17 cellular contexts compared by ENCODE assay signal in the genomic region with DNA sequence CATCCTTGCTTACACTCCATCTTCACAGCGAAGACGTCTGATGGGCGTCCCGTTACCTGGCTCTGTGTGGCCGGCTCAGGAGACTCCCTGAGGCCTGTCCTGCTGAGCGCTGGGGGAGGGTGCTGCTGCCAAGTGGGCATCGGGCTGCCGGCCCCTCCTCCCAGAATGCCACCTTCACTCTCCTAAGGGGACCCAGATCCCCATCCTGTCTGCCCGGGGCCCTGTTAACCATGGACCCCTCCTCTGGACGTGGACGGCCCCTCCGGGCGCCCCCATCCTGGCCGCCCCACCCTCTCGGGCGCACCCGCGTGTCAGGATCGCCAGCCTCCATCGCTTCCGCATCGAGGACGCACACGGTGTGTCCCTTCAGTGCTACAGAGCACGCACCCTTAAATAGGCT. TPM values are rescaled to one million over a fixed set of nuclear protein-coding genes. Genes with fewer than 3 reads are reported as not detected.
DNase-seq lines count a peak whose midpoint lies in the region; ATAC-seq and TF ChIP-seq lines count a peak whose summit lies in the region.
"Had no signal": no experiment of that assay in that cellular context is flagged by ENCODE, and none has a peak within 500 bp of the region (broad histone marks: within the 10 kb centered on the region; RNA-seq: fewer than 3 reads in every experiment).

No MANE protein-coding gene starts in this region.

- 97% methylated on average over 25 of the region's 25 CpGs for WGBS in sigmoid colon, 2 donors

- no peaks in the 10 kb centered on the region for H3K4me1 ChIP-seq in RWPE2 (ENCODE audit: insufficient read depth, poor library complexity, severe bottlenecking)
- no peaks in the 10 kb centered on the region for H3K4me1 ChIP-seq in lower lobe of right lung
- H3K4me1 ChIP-seq in sigmoid colon = no peaks in the 10 kb centered on the region
- H3K4me1 ChIP-seq in foreskin keratinocyte = no peaks in the 10 kb centered on the region

- TF ChIP-seq CTCF in RWPE2 (IDR thresholded peaks at IDR 0.05; ENCODE audit: poor library complexity, severe bottlenecking) = no peak
- TF ChIP-seq CTCF in lower lobe of right lung (IDR thresholded peaks at IDR 0.05) = no peak
- no peak for TF ChIP-seq CTCF in sigmoid colon (IDR thresholded peaks at IDR 0.05)
- no peak for TF ChIP-seq CTCF in foreskin keratinocyte (conservative IDR thresholded peaks at IDR 0.05)

- DNase-seq in Right ventricle myocardium inferior (ENCODE audit: missing footprints) (peak; percentile 54), left ventricle myocardium superior (no peak), RWPE2 (ENCODE audit: low spot score) (peak; percentile 6), lower lobe of right lung (peak; percentile 23), sigmoid colon (peak; percentile 57), foreskin keratinocyte (no peak)
- DNase-seq in activated CD8-positive, alpha-beta memory T cell treated with anti-CD3 and anti-CD28 coated beads, Interleukin-2, amount 50 U/mL, for 48 hours = no peak
- DNase-seq: CD8-positive, alpha-beta T cell; COR-L47; DMS53 had no signal

- peaks cover 32% of the 10 kb centered on the region for H3K27me3 ChIP-seq in RWPE2 (ENCODE audit: insufficient read depth, poor library complexity, severe bottlenecking)
- H3K27me3 ChIP-seq in lower lobe of right lung (ENCODE audit: low read depth) = peaks cover 29% of the 10 kb centered on the region
- H3K27me3 ChIP-seq in sigmoid colon = peaks cover 0 to 36% (median 0%) of the 10 kb centered on the region in 3 donors
- H3K27me3 ChIP-seq in foreskin keratinocyte = peaks cover 29% of the 10 kb centered on the region

- H3K4me3 ChIP-seq in RWPE2 (ENCODE audit: severe bottlenecking) (no peak overlapping the region), lower lobe of right lung (no peak overlapping the region), sigmoid colon (no peak overlapping the region)

- no peak overlapping the region for H3K27ac ChIP-seq in RWPE2 (ENCODE audit: poor library complexity, severe bottlenecking)
- no peak overlapping the region for H3K27ac ChIP-seq in lower lobe of right lung
- no peak overlapping the region for H3K27ac ChIP-seq in sigmoid colon
- no peak overlapping the region for H3K27ac ChIP-seq in foreskin keratinocyte
- H3K27ac ChIP-seq: 22Rv1 had no signal

- no peak for TF ChIP-seq POLR2A in sigmoid colon (IDR thresholded peaks at IDR 0.05)

- TF ChIP-seq EP300 in sigmoid colon (IDR thresholded peaks at IDR 0.05) = no peak

- ATAC-seq in Right ventricle myocardium inferior (no peak), left ventricle myocardium superior (no peak), RWPE2 (ENCODE audit: low read depth) (no peak), lower lobe of right lung (peak in 1 of 2 donors; percentile 19), GM21576 (IDR thresholded peaks at IDR 0.05; ENCODE audit: unreplicated experiment) (no peak), foreskin keratinocyte (no peak)
- ATAC-seq: CD8-positive, alpha-beta T cell; HCT116 had no signal

- H3K36me3 ChIP-seq in RWPE2 (ENCODE audit: low read depth) (no peaks in the 10 kb centered on the region), lower lobe of right lung (no peaks in the 10 kb centered on the region), sigmoid colon (no peaks in the 10 kb centered on the region)

- H3K9me3 ChIP-seq in RWPE2 (ENCODE audit: severe bottlenecking) = no peaks in the 10 kb centered on the region
- no peaks in the 10 kb centered on the region for H3K9me3 ChIP-seq in lower lobe of right lung
- H3K9me3 ChIP-seq in sigmoid colon = no peaks in the 10 kb centered on the region

- intact Hi-C loops in Right ventricle myocardium inferior (cut with DNase I) (no loop called here), left ventricle myocardium superior (cut with micrococcal nuclease) (no loop called here), lower lobe of right lung (cut with DNase I) (no loop called here), sigmoid colon (cut with DNase I) (no loop called here)

RNA-seq across cellular contexts. Expression of a gene that starts 7.3 kb away (rescaled TPM):
- total RNA-seq in Right ventricle myocardium inferior (not detected), left ventricle myocardium superior (not detected), lower lobe of right lung (not detected), sigmoid colon (not detected), foreskin keratinocyte (not detected in 2 replicates)
- polyA plus RNA-seq in sigmoid colon (not detected), foreskin keratinocyte (not detected in 2 replicates)
- total RNA-seq: A673; CD8-positive, alpha-beta T cell; H4 had no signal
- polyA plus RNA-seq: BJ, CD14-positive monocyte had no signal

Comparison
In these comparisons a context has a peak if more than half of its experiments do, and no peak if none do; other contexts are left out.
1. DNase-seq: peak in Right ventricle myocardium inferior (single experiment), RWPE2 (single experiment), lower lobe of right lung (single experiment) and sigmoid colon (single experiment); none in left ventricle myocardium superior (single experiment), foreskin keratinocyte (0 of 2) and activated CD8-positive, alpha-beta memory T cell treated with anti-CD3 and anti-CD28 coated beads, Interleukin-2, amount 50 U/mL, for 48 hours (single experiment).